23 cellular contexts compared by ENCODE assay signal in genomic region chr20:32274359-32274758, GRCh38.
"Had no signal": no experiment of that assay in that cellular context is flagged by ENCODE, and none has a peak within 500 bp of the region (broad histone marks: within the 10 kb centered on the region; RNA-seq: fewer than 3 reads in every experiment).

No MANE protein-coding gene starts in this region.

- ATAC-seq: foreskin keratinocyte; gastroesophageal sphincter; heart left ventricle; left cardiac atrium; left lung; natural killer cell treated with Interleukin-12 subunit alpha and Interleukin-12 subunit beta and Interleukin-15 and Interleukin-18, amount 100 ng/mL, for 72 hours; psoas muscle; right cardiac atrium; stimulated activated naive CD8-positive, alpha-beta T cell treated with anti-CD3 and anti-CD28 coated beads, Interleukin-15, amount 100 ng/mL, for 72 hours had no signal

- H2AFZ ChIP-seq: hepatocyte had no signal

- H3K27ac ChIP-seq: epithelial cell of prostate, esophagus muscularis mucosa, foreskin keratinocyte, gastroesophageal sphincter, heart left ventricle, hepatocyte, left lung, ovary, psoas muscle, skin epidermis, spleen, suprapubic skin, transverse colon, vagina had no signal

- H3K36me3 Mint-ChIP-seq: natural killer cell treated with Interleukin-12 subunit alpha and Interleukin-12 subunit beta and Interleukin-15 and Interleukin-18, amount 100 ng/mL, for 72 hours had no signal

- H3K4me2 ChIP-seq: hepatocyte had no signal

- DNase-seq: effector CD8-positive, alpha-beta T cell; endodermal cell; foreskin keratinocyte; heart left ventricle; left cardiac atrium; left lung; occipital lobe; ovary; psoas muscle; right cardiac atrium; spleen; stimulated activated CD4-positive, alpha-beta T cell treated with anti-CD3 and anti-CD28 coated beads, Interleukin-4, amount 100 ng/mL, for 4 hours; stimulated activated naive CD4-positive, alpha-beta T cell; stimulated activated naive CD8-positive, alpha-beta T cell treated with anti-CD3 and anti-CD28 coated beads, Interleukin-15, amount 100 ng/mL, for 72 hours; transverse colon had no signal

- H3K4me3 ChIP-seq: esophagus muscularis mucosa, gastroesophageal sphincter, heart left ventricle, hepatocyte, left lung, ovary, psoas muscle, skin epidermis, spleen, suprapubic skin, transverse colon, vagina had no signal

- H3K9me3 ChIP-seq: esophagus muscularis mucosa, gastroesophageal sphincter, heart left ventricle, left lung, ovary, psoas muscle, suprapubic skin, transverse colon, vagina had no signal

- H3K36me3 ChIP-seq: esophagus muscularis mucosa, gastroesophageal sphincter, heart left ventricle, left lung, ovary, spleen, suprapubic skin, transverse colon, vagina had no signal

- H3K27me3 Mint-ChIP-seq: natural killer cell treated with Interleukin-12 subunit alpha and Interleukin-12 subunit beta and Interleukin-15 and Interleukin-18, amount 100 ng/mL, for 72 hours; stimulated activated naive CD8-positive, alpha-beta T cell treated with anti-CD3 and anti-CD28 coated beads, Interleukin-15, amount 100 ng/mL, for 72 hours had no signal

- H3K9me3 Mint-ChIP-seq: endodermal cell; natural killer cell treated with Interleukin-12 subunit alpha and Interleukin-12 subunit beta and Interleukin-15 and Interleukin-18, amount 100 ng/mL, for 72 hours had no signal

- H3K4me3 Mint-ChIP-seq: endodermal cell; natural killer cell treated with Interleukin-12 subunit alpha and Interleukin-12 subunit beta and Interleukin-15 and Interleukin-18, amount 100 ng/mL, for 72 hours; stimulated activated naive CD8-positive, alpha-beta T cell treated with anti-CD3 and anti-CD28 coated beads, Interleukin-15, amount 100 ng/mL, for 72 hours had no signal

- H3K27ac Mint-ChIP-seq: endodermal cell; stimulated activated naive CD8-positive, alpha-beta T cell treated with anti-CD3 and anti-CD28 coated beads, Interleukin-15, amount 100 ng/mL, for 72 hours had no signal

- H3K4me1 ChIP-seq: foreskin keratinocyte had no signal

- H3K27me3 ChIP-seq: foreskin keratinocyte, heart left ventricle, hepatocyte, left lung, ovary, spleen, suprapubic skin, transverse colon, vagina had no signal
